ENCODE assay signal across 29 cellular contexts in the genomic region with DNA sequence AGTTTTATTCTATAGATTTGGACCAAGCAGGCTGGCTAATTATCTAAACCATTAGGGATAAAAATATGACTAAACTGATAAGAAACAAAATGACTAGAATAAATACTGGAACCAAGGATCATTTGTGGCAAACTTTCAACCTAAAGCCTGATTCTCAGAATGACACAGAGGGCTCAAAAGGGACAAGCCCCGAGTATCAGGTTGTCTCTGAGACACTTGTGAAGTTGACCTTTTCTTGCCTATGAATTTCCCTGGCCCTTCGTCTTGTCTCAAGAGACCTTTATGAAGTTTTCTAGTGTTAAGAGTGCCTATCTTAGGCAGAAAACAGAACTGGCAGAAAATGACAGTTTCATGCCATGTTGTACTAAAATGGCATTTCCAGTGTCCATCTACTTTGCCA.
A peak's percentile ranks its signal among the peaks of the same experiment; 100 is the strongest.
DNase-seq lines count a peak whose midpoint lies in the region; ATAC-seq, FAIRE-seq and TF ChIP-seq lines count a peak whose summit lies in the region.
"Had no signal": no experiment of that assay in that cellular context is flagged by ENCODE, and none has a peak within 500 bp of the region (broad histone marks: within the 10 kb centered on the region; RNA-seq: fewer than 3 reads in every experiment).

No MANE protein-coding gene starts in this region.

- intact Hi-C loops in GM12878 (cut with micrococcal nuclease; ENCODE audit: unreplicated experiment): no loop called here

- in situ Hi-C loops in GM12878 (cut with MboI): no loop called here

- CTCF ChIA-PET in GM12878 (lab: Yijun Ruan, JAX): no interaction called here

- no peaks in the 10 kb centered on the region for H3K4me1 ChIP-seq in GM12878 (ENCODE audit: control insufficient read depth, insufficient read depth, low read length)

- no peaks in the 10 kb centered on the region for H3K27me3 ChIP-seq in GM12878 (replicated peaks in 1 of 2; ENCODE audit: control insufficient read depth in 2 of 2, insufficient read depth in 2 of 2, low read length in 1 of 2)
- H3K27me3 ChIP-seq: dorsolateral prefrontal cortex had no signal

- H3K4me3 ChIP-seq in GM12878: no peak overlapping the region
- H3K4me3 ChIP-seq: dorsolateral prefrontal cortex, thoracic aorta had no signal

- SMC1A ChIA-PET in GM12878 (lab: Charles Lee; ENCODE audit: uncharacterized antibody, unreplicated experiment): no interaction called here

- DNase-seq in GM12878 (ENCODE audit: low read depth, low spot score): peak; percentile 16
- DNase-seq in NCI-H2196 treated with DMSO at 0.1 percent for 48 hours (lab: John Stamatoyannopoulos, UW; ENCODE audit: unreplicated experiment): no peak
- DNase-seq in HT-29 (ENCODE audit: low spot score): no peak
- no peak for DNase-seq in NCI-H526 (lab: John Stamatoyannopoulos, UW)
- no peak for DNase-seq in D341Med (ENCODE audit: low spot score)
- DNase-seq: activated CD4-positive, alpha-beta memory T cell treated with anti-CD3 and anti-CD28 coated beads, Interleukin-2, amount 10 ng/mL, durations not matched to agents 7 days and 5 days; activated CD4-positive, CD25-positive, alpha-beta regulatory T cell; activated naive CD4-positive, alpha-beta T cell treated with anti-CD3 and anti-CD28 coated beads for 36 hours; activated T-cell treated with anti-CD3 and anti-CD28 coated beads, Interleukin-2, amount 50 U/mL, for 4 hours; caudate nucleus; CD4-positive, alpha-beta T cell; DMS153; dorsolateral prefrontal cortex; GDM1; left ventricle myocardium superior; NCI-H1092; NCI-H2029; NCI-H446; nephron progenitor cell; NK-92 treated with Interleukin-12 subunit alpha and Interleukin-12 subunit beta, amount 100 ng/mL, for 24 hours; posterior cingulate gyrus; RPMI8226; SK-N-SH had no signal

- no TSS peak for BruUV-seq in GM12878 (replicated peaks; lab: Mats Ljungman, UMichigan)

- no peak for TF ChIP-seq CTCF in GM12878 (IDR thresholded peaks at IDR 0.05 in 2 of 3, conservative IDR thresholded peaks at IDR 0.05 in 1 of 3; ENCODE audit: control insufficient read depth in 2 of 3, extremely low read depth in 1 of 3, insufficient read depth in 1 of 3, low read depth in 3 of 3, low read length in 3 of 3)

- TF ChIP-seq POLR2A in GM12878 (IDR thresholded peaks at IDR 0.05; ENCODE audit: low read depth, low read length): no peak

- H4K20me1 ChIP-seq in GM12878 (ENCODE audit: control insufficient read depth, insufficient read depth): no peaks in the 10 kb centered on the region

- H3K79me2 ChIP-seq in GM12878 (ENCODE audit: control insufficient read depth, insufficient read depth, low read length): no peaks in the 10 kb centered on the region

- RAD21 ChIA-PET in GM12878 (lab: Charles Lee; ENCODE audit: unreplicated experiment): no interaction called here

- H3K9ac ChIP-seq in GM12878 (ENCODE audit: control insufficient read depth, insufficient read depth, low read length): no peak overlapping the region
- H3K9ac ChIP-seq: SK-N-SH had no signal

- no peak overlapping the region for H2AFZ ChIP-seq in GM12878 (ENCODE audit: control insufficient read depth, low read depth, low read length)

- no peak for TF ChIP-seq RAD21 in GM12878 (IDR thresholded peaks at IDR 0.05; ENCODE audit: insufficient read depth, low read depth, low read length)

- no peak; a peak in 1 of 4 replicates for TF ChIP-seq EP300 in GM12878 (IDR thresholded peaks at IDR 0.05; ENCODE audit: borderline replicate concordance in 1 of 2, control insufficient read depth in 1 of 2, low read depth in 2 of 2, low read length in 2 of 2)

- FAIRE-seq in GM12878 (lab: Jason Lieb, UNC): no peak
- FAIRE-seq: HepG2 had no signal

- WGBS in GM12878 (ENCODE audit: insufficient coverage, insufficient replicate concordance, low lambda C conversion rate, missing lambda C conversion rate): 0% methylated on average over 2 of the region's 2 CpGs

- POLR2A ChIA-PET in GM12878 (lab: Charles Lee): no interaction called here

- H3K36me3 ChIP-seq in GM12878 (ENCODE audit: control insufficient read depth in 2 of 2, insufficient read depth in 2 of 2, low read length in 1 of 2): no peaks in the 10 kb centered on the region
- H3K36me3 ChIP-seq: thoracic aorta had no signal

- peak; percentile 83 for ATAC-seq in GM18868 (IDR thresholded peaks at IDR 0.05; ENCODE audit: unreplicated experiment)
- peak; percentile 64 for ATAC-seq in HG02571 (IDR thresholded peaks at IDR 0.05; ENCODE audit: unreplicated experiment)
- ATAC-seq in HG03060 (IDR thresholded peaks at IDR 0.05; ENCODE audit: low read depth, unreplicated experiment): peak; percentile 50
- ATAC-seq in GM12878: peak; percentile 82
- ATAC-seq: activated T-cell treated with anti-CD3 and anti-CD28 coated beads, Interleukin-2, amount 50 U/mL, for 4 hours; HepG2; left ventricle myocardium superior; sciatic nerve had no signal

- no peak overlapping the region for H3K27ac ChIP-seq in GM12878 (ENCODE audit: control insufficient read depth, insufficient read depth)
- H3K27ac ChIP-seq: dorsolateral prefrontal cortex, thoracic aorta had no signal

- H3K4me2 ChIP-seq in GM12878 (ENCODE audit: control insufficient read depth, insufficient read depth): no peak overlapping the region
- H3K4me2 ChIP-seq: SK-N-SH had no signal

- no peaks in the 10 kb centered on the region for H3K9me3 ChIP-seq in GM12878 (replicated peaks; ENCODE audit: control insufficient read depth, insufficient read depth, low read length)
- H3K9me3 ChIP-seq: SK-N-SH, thoracic aorta had no signal

TF ChIP-seq in GM12878, 131 proteins besides CTCF, POLR2A, EP300 and RAD21 (continues in another document):
- TF ChIP-seq TAF1 (IDR thresholded peaks at IDR 0.05; ENCODE audit: borderline replicate concordance, low read depth, low read length): no peak
- TF ChIP-seq JUNB (IDR thresholded peaks at IDR 0.05): peak; percentile 30; the same call in 1 of the 2 replicates
- TF ChIP-seq, protein P1, sequence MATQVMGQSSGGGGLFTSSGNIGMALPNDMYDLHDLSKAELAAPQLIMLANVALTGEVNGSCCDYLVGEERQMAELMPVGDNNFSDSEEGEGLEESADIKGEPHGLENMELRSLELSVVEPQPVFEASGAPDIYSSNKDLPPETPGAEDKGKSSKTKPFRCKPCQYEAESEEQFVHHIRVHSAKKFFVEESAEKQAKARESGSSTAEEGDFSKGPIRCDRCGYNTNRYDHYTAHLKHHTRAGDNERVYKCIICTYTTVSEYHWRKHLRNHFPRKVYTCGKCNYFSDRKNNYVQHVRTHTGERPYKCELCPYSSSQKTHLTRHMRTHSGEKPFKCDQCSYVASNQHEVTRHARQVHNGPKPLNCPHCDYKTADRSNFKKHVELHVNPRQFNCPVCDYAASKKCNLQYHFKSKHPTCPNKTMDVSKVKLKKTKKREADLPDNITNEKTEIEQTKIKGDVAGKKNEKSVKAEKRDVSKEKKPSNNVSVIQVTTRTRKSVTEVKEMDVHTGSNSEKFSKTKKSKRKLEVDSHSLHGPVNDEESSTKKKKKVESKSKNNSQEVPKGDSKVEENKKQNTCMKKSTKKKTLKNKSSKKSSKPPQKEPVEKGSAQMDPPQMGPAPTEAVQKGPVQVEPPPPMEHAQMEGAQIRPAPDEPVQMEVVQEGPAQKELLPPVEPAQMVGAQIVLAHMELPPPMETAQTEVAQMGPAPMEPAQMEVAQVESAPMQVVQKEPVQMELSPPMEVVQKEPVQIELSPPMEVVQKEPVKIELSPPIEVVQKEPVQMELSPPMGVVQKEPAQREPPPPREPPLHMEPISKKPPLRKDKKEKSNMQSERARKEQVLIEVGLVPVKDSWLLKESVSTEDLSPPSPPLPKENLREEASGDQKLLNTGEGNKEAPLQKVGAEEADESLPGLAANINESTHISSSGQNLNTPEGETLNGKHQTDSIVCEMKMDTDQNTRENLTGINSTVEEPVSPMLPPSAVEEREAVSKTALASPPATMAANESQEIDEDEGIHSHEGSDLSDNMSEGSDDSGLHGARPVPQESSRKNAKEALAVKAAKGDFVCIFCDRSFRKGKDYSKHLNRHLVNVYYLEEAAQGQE (IDR thresholded peaks at IDR 0.05; ENCODE audit: low read depth, low read length): no peak
- TF ChIP-seq IKZF2 (IDR thresholded peaks at IDR 0.05): peak in 1 of 2 experiments; percentile 39; a peak in 2 of 4 replicates
- peak; percentile 78 for TF ChIP-seq NR2F1 (conservative IDR thresholded peaks at IDR 0.05)
- TF ChIP-seq, protein P2, sequence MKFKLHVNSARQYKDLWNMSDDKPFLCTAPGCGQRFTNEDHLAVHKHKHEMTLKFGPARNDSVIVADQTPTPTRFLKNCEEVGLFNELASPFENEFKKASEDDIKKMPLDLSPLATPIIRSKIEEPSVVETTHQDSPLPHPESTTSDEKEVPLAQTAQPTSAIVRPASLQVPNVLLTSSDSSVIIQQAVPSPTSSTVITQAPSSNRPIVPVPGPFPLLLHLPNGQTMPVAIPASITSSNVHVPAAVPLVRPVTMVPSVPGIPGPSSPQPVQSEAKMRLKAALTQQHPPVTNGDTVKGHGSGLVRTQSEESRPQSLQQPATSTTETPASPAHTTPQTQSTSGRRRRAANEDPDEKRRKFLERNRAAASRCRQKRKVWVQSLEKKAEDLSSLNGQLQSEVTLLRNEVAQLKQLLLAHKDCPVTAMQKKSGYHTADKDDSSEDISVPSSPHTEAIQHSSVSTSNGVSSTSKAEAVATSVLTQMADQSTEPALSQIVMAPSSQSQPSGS (IDR thresholded peaks at IDR 0.05; ENCODE audit: low read length): no peak
- TF ChIP-seq, protein P3, sequence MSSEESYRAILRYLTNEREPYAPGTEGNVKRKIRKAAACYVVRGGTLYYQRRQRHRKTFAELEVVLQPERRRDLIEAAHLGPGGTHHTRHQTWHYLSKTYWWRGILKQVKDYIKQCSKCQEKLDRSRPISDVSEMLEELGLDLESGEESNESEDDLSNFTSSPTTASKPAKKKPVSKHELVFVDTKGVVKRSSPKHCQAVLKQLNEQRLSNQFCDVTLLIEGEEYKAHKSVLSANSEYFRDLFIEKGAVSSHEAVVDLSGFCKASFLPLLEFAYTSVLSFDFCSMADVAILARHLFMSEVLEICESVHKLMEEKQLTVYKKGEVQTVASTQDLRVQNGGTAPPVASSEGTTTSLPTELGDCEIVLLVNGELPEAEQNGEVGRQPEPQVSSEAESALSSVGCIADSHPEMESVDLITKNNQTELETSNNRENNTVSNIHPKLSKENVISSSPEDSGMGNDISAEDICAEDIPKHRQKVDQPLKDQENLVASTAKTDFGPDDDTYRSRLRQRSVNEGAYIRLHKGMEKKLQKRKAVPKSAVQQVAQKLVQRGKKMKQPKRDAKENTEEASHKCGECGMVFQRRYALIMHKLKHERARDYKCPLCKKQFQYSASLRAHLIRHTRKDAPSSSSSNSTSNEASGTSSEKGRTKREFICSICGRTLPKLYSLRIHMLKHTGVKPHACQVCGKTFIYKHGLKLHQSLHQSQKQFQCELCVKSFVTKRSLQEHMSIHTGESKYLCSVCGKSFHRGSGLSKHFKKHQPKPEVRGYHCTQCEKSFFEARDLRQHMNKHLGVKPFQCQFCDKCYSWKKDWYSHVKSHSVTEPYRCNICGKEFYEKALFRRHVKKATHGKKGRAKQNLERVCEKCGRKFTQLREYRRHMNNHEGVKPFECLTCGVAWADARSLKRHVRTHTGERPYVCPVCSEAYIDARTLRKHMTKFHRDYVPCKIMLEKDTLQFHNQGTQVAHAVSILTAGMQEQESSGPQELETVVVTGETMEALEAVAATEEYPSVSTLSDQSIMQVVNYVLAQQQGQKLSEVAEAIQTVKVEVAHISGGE (CRISPR knock-in tag; IDR thresholded peaks at IDR 0.05): no peak
- no peak for TF ChIP-seq SMARCA5 (IDR thresholded peaks at IDR 0.05)
- TF ChIP-seq IKZF1 (conservative IDR thresholded peaks at IDR 0.05): no peak
